7 cellular contexts compared by ENCODE assay signal in genomic region chr12:62934799-62935674, GRCh38. TPM values are rescaled to one million over a fixed set of nuclear protein-coding genes. Genes with fewer than 3 reads are reported as not detected.
A peak's percentile ranks its signal among the peaks of the same experiment; 100 is the strongest.
DNase-seq lines count a peak whose midpoint lies in the region; ATAC-seq, FAIRE-seq and TF ChIP-seq lines count a peak whose summit lies in the region.

Gene PPM1H (minus strand): TSS chr12:62935150. CDS start chr12:62934736, 414 bp downstream.

- peak; percentile 99 for ATAC-seq in body of pancreas

- peak; percentile 57 to 72 (median 67) for TF ChIP-seq POLR2A in body of pancreas (IDR thresholded peaks at IDR 0.05)

- H3K4me1 ChIP-seq in body of pancreas (peaks cover 19% of the 10 kb centered on the region), iPS DF 6.9 (ENCODE audit: control insufficient read depth, insufficient read depth, low read length) (peaks cover 3% of the 10 kb centered on the region; the same call in 1 of the 2 replicates)

- peak within 1 kb of the TSS; percentile 25 to 77 (median 70) for H3K27ac ChIP-seq in body of pancreas
- H3K27ac ChIP-seq in iPS DF 6.9 (ENCODE audit: low read length) = no peak within 1 kb of the TSS

- H3K36me3 ChIP-seq in body of pancreas (replicated peaks in 1 of 2; ENCODE audit: insufficient read depth in 1 of 2, low read depth in 2 of 2) (no peaks in the 10 kb centered on the region), iPS DF 6.9 (ENCODE audit: control insufficient read depth, insufficient read depth, low read length) (no peaks in the 10 kb centered on the region)

- in situ Hi-C loops in KBM-7 (cut with MboI; ENCODE audit: low pct_unique_long_range_greater_than_20kb, low sequenced_read_pairs) = no loop called here

- intact Hi-C loops in body of pancreas (cut with DNase I) = no loop called here

- no peaks in the 10 kb centered on the region for H3K9me3 ChIP-seq in body of pancreas
- H3K9me3 ChIP-seq in iPS DF 6.9 (ENCODE audit: control insufficient read depth, insufficient read depth, low read length) = no peaks in the 10 kb centered on the region

- no peaks in the 10 kb centered on the region for H3K27me3 ChIP-seq in body of pancreas
- no peaks in the 10 kb centered on the region for H3K27me3 ChIP-seq in iPS DF 6.9 (ENCODE audit: control insufficient read depth, insufficient read depth, low read length)

- FAIRE-seq in RCC 7860 (lab: Jason Lieb, UNC) = no peak

- TF ChIP-seq CTCF in GM12873 (IDR thresholded peaks at IDR 0.05; ENCODE audit: insufficient read depth, low read depth, low read length, missing control alignments) (peak; percentile 44), body of pancreas (IDR thresholded peaks at IDR 0.05) (peak; percentile 56 to 95 (median 91))

- DNase-seq in H4 (ENCODE audit: low spot score) = peak; percentile 52
- peak; percentile 82 for DNase-seq in KBM-7
- peak; percentile 55 for DNase-seq in RCC 7860 (ENCODE audit: low spot score)
- DNase-seq in body of pancreas = peak; percentile 91 to 95 (median 93)
- DNase-seq in iPS DF 6.9 (ENCODE audit: low read depth, low spot score) = peak; percentile 89
- peak; percentile 91 for DNase-seq in retina

- 1% methylated on average over 25 to 49 of the region's 69 CpGs for WGBS in body of pancreas, 2 donors
- WGBS in iPS DF 6.9 (ENCODE audit: insufficient coverage, insufficient read length) = no CpG with 5 or more reads among the region's 69 CpGs

- peak within 1 kb of the TSS; percentile 43 to 89 for H3K4me3 ChIP-seq in body of pancreas
- peak within 1 kb of the TSS; percentile 70 for H3K4me3 ChIP-seq in iPS DF 6.9 (ENCODE audit: low read length)

RNA-seq across cellular contexts. Expression of gene PPM1H, which starts in this region (rescaled TPM):
- total RNA-seq in H4 (2014; rRNA removed; shearing (Covaris generic)) = 2.9 and 3.7 TPM in 2 replicates
- total RNA-seq in body of pancreas = 1 to 10 TPM; 4.9 to 6.3 TPM
